ENCODE assay signal across 1 cellular context in genomic region chr2:149924028-149924427, GRCh38.
TF ChIP-seq lines count a peak whose summit lies in the region.

No MANE protein-coding gene starts in this region.

TF ChIP-seq in H1, 55 proteins besides CTCF, POLR2A, EP300 and RAD21 (continued from another document):
- TF ChIP-seq MAX (IDR thresholded peaks at IDR 0.05) (no peak), PHF8 (conservative IDR thresholded peaks at IDR 0.05; ENCODE audit: low read depth, low read length) (no peak), CBX8 (IDR thresholded peaks at IDR 0.05; ENCODE audit: borderline replicate concordance, low read depth, low read length) (no peak), RNF2 (IDR thresholded peaks at IDR 0.05; ENCODE audit: borderline replicate concordance, low read depth, low read length, missing control alignments, poor library complexity, severe bottlenecking) (no peak), BCL11A (IDR thresholded peaks at IDR 0.05; ENCODE audit: low read depth in 2 of 2, low read length in 2 of 2) (no peak), NRF1 (IDR thresholded peaks at IDR 0.05; ENCODE audit: low read depth, low read length) (no peak), TAF7 (optimal IDR thresholded peaks at IDR 0.05; ENCODE audit: borderline replicate concordance, low read depth, low read length) (no peak), HDAC2 (IDR thresholded peaks at IDR 0.05; ENCODE audit: borderline replicate concordance in 1 of 2, low read depth in 2 of 2, low read length in 2 of 2) (no peak)
TF ChIP-seq in H1: peak in this region for 0.
